ENCODE assay signal across 8 cellular contexts in genomic region chr13:114130708-114131580, GRCh38. TPM values are rescaled to one million over a fixed set of nuclear protein-coding genes. Genes with fewer than 3 reads are reported as not detected.
A peak's percentile ranks its signal among the peaks of the same experiment; 100 is the strongest.
DNase-seq lines count a peak whose midpoint lies in the region; ATAC-seq and TF ChIP-seq lines count a peak whose summit lies in the region.

No MANE protein-coding gene starts in this region.

- CTCF ChIA-PET in BJ (lab: Yijun Ruan, JAX), result interaction anchor here (0.7 to 1.4 kb wide), 5 partner anchors 8 to 176 kb away, joined by 3 to 4 read pairs (median 3); no protein-coding TSS in a partner anchor

- H3K27ac ChIP-seq in muscle layer of duodenum (ENCODE audit: low read length), result peak overlapping the region; percentile 86
- peak overlapping the region; percentile 81 to 89 (median 86) for H3K27ac ChIP-seq in transverse colon

- TF ChIP-seq CTCF in BJ (IDR thresholded peaks at IDR 0.05; ENCODE audit: insufficient read depth, low read depth, low read length), result no peak
- no peak for TF ChIP-seq CTCF in transverse colon (IDR thresholded peaks at IDR 0.05)

- peak; percentile 58 for DNase-seq in BJ (ENCODE audit: low read depth)
- peak; percentile 27 for DNase-seq in NCI-H748 treated with DMSO at 0.1 percent for 48 hours (lab: John Stamatoyannopoulos, UW)
- peak; percentile 73 for DNase-seq in activated CD8-positive, alpha-beta memory T cell treated with anti-CD3 and anti-CD28 coated beads, Interleukin-2, amount 50 U/mL, for 48 hours
- DNase-seq in transverse colon, result peak; percentile 53
- DNase-seq in NCI-H446 (lab: John Stamatoyannopoulos, UW), result no peak

- TF ChIP-seq EP300 in transverse colon (IDR thresholded peaks at IDR 0.05; ENCODE audit: low read depth), result no peak

- H3K36me3 ChIP-seq in BJ (ENCODE audit: control insufficient read depth, insufficient read depth, low read length) (no peaks in the 10 kb centered on the region; the same call in 1 of the 2 replicates), muscle layer of duodenum (ENCODE audit: control insufficient read depth in 1 of 2, insufficient read depth in 2 of 2, low read length in 2 of 2) (no peaks in the 10 kb centered on the region), transverse colon (no peaks in the 10 kb centered on the region)

- ATAC-seq in GM21528 (IDR thresholded peaks at IDR 0.05; ENCODE audit: low FRiP score, unreplicated experiment), result peak; percentile 34
- peak; percentile 18 for ATAC-seq in esophagus mucosa

- peak; percentile 47 for TF ChIP-seq POLR2A in transverse colon (IDR thresholded peaks at IDR 0.05)

- intact Hi-C loops in transverse colon (cut with DNase I; ENCODE audit: low total_unique reads), result no loop called here

- H3K4me3 ChIP-seq in BJ (ENCODE audit: low read depth, low read length) (peak overlapping the region; percentile 98), muscle layer of duodenum (ENCODE audit: low read depth in 1 of 2, low read length in 2 of 2) (peak overlapping the region; percentile 75 to 98), transverse colon (peak overlapping the region; percentile 71 to 85 (median 80))

- POLR2A ChIA-PET in BJ (lab: Charles Lee), result interaction anchor here (0.5 to 1.0 kb wide), 3 partner anchors 20 to 65 kb away, joined by 3 to 5 read pairs (median 4); no protein-coding TSS in a partner anchor

- in situ Hi-C loops in transverse colon (cut with MboI; ENCODE audit: low pct_ligation_motif_present in 1 of 4, low pct_unique_long_range_greater_than_20kb in 1 of 4, low sequenced_read_pairs in 3 of 4), result no loop called here

- peaks cover 0 to 39% of the 10 kb centered on the region in 2 donors for H3K4me1 ChIP-seq in muscle layer of duodenum (ENCODE audit: control insufficient read depth in 1 of 2, insufficient read depth in 2 of 2, low read length in 2 of 2)
- peaks cover 20 to 44% (median 39%) of the 10 kb centered on the region in 4 donors for H3K4me1 ChIP-seq in transverse colon

- H3K27me3 ChIP-seq in BJ (ENCODE audit: control insufficient read depth, insufficient read depth, low read length) (no peaks in the 10 kb centered on the region), muscle layer of duodenum (ENCODE audit: low read depth, low read length) (no peaks in the 10 kb centered on the region), transverse colon (no peaks in the 10 kb centered on the region)

- WGBS in transverse colon (ENCODE audit: low coverage in 1 of 2), 2 donors, result 23% methylated on average over 34 of the region's 35 CpGs; no CpG with 5 or more reads in 1 of the 2 donors

- no peaks in the 10 kb centered on the region for H3K9me3 ChIP-seq in muscle layer of duodenum (ENCODE audit: control insufficient read depth in 1 of 2, low read length in 2 of 2)
- no peaks in the 10 kb centered on the region for H3K9me3 ChIP-seq in transverse colon

RNA-seq across cellular contexts. Expression of gene RASA3, which starts 1.5 kb away (rescaled TPM):
- 24.7 and 31.4 TPM in 2 replicates for polyA plus RNA-seq in BJ (2011; rRNA removed)
- polyA minus RNA-seq in BJ (2011; rRNA and poly(A)+ RNA removed), result 21.7 and 24.6 TPM in 2 replicates
- total RNA-seq in esophagus mucosa (1.6 TPM), transverse colon (10 to 100 TPM in 1 of 4 donors, 1 to 10 TPM in 3; 4.4 to 15.6 (median 8.5) TPM)

RNA-seq across cellular contexts. Expression of gene CFAP97D2, which starts 48.1 kb away (rescaled TPM):
- polyA plus RNA-seq in BJ (2011; rRNA removed), result not detected in 2 replicates
- not detected in 2 replicates for polyA minus RNA-seq in BJ (2011; rRNA and poly(A)+ RNA removed)
- total RNA-seq in esophagus mucosa (not detected), transverse colon (not detected)

Comparison
In these comparisons a context has a peak if more than half of its experiments do, and no peak if none do; other contexts are left out.
1. DNase-seq: peak in BJ (single experiment), NCI-H748 treated with DMSO at 0.1 percent for 48 hours (single experiment), activated CD8-positive, alpha-beta memory T cell treated with anti-CD3 and anti-CD28 coated beads, Interleukin-2, amount 50 U/mL, for 48 hours (single experiment) and transverse colon (single experiment); none in NCI-H446 (0 of 2).
2. Peak in every context shown above with its lines, with median percentiles within 50 percentile points of each other: H3K4me3 ChIP-seq.